15 cellular contexts compared by ENCODE assay signal in the genomic region with DNA sequence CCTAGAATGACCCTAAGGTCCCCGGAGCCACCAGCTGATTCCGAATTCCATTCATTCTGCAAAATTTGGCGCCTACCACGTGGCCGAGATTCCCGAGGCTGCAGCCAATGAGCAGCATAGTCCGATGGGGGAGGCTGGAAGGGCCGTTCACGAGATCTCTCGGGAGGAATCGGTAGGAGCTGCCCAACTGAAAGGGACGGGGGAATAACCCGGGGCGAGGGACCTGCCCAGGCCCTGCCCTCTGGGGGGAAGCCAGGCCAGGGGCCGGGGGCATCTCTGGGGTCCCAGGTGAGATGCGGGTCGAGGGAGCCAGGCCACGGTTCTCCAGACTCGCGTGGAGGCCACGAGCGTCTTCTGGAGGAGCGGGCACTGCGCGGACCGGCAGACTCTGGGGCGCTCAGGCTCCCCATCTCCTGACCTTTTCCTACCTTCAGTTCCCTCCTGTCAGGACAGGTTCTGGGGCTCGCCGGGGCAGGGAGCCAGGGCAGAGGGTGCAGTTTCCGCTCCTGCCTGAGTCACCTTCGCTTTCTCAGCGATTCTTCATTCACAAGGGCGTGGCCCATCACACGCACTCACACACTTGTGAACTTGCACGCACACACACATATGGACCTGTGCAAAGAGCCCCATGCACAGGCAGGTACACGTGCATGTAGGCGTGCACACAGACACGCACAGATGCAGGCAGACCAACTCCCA. TPM values are rescaled to one million over a fixed set of nuclear protein-coding genes. Genes with fewer than 3 reads are reported as not detected.
DNase-seq lines count a peak whose midpoint lies in the region; TF ChIP-seq lines count a peak whose summit lies in the region.
"Had no signal": no experiment of that assay in that cellular context is flagged by ENCODE, and none has a peak within 500 bp of the region (broad histone marks: within the 10 kb centered on the region; RNA-seq: fewer than 3 reads in every experiment).

No MANE protein-coding gene starts in this region.

- H3K4me3 ChIP-seq in mammary epithelial cell (replicated peaks in 1 of 3; ENCODE audit: insufficient read depth in 1 of 3, low read depth in 2 of 3, low read length in 3 of 3): no peak overlapping the region
- H3K4me3 ChIP-seq: MG63, SK-N-MC, smooth muscle cell had no signal

- no TSS peak for BruUV-seq in mammary epithelial cell (replicated peaks; lab: Mats Ljungman, UMichigan)

- peaks cover 1% of the 10 kb centered on the region; the same call in 1 of the 2 replicates for H3K36me3 Mint-ChIP-seq in HFFc6 (ENCODE audit: low read depth)
- H3K36me3 Mint-ChIP-seq in mesothelial cell of epicardium: peaks cover 3% of the 10 kb centered on the region
- H3K36me3 Mint-ChIP-seq: activated naive CD8-positive, alpha-beta T cell had no signal

- H3K4me2 ChIP-seq in mammary epithelial cell (ENCODE audit: insufficient read depth, low read depth, low read length): no peak overlapping the region
- H3K4me2 ChIP-seq: smooth muscle cell had no signal

- H3K4me1 ChIP-seq in mammary epithelial cell (ENCODE audit: insufficient read depth, low read length): peaks cover 22% of the 10 kb centered on the region

- DNase-seq in ELF-1 (ENCODE audit: low read depth, low spot score): peak; percentile 81
- no peak for DNase-seq in HFFc6
- DNase-seq in mammary epithelial cell: peak; percentile 85
- DNase-seq in mesothelial cell of epicardium (ENCODE audit: low spot score in 2 of 2, unreplicated experiment in 2 of 2): no peak
- no peak for DNase-seq in activated naive CD4-positive, alpha-beta T cell treated with Interleukin-2 at 50 U/mL for 16 hours
- no peak for DNase-seq in hepatic stellate cell (ENCODE audit: low spot score)
- DNase-seq in NCI-H2227 treated with DMSO at 0.1 percent for 48 hours (lab: John Stamatoyannopoulos, UW): no peak
- DNase-seq in OCI-M2 (lab: John Stamatoyannopoulos, UW; ENCODE audit: unreplicated experiment): no peak
- DNase-seq: DMS153, MG63, midbrain had no signal

- H3K9me3 Mint-ChIP-seq in HFFc6 (no peaks in the 10 kb centered on the region), mesothelial cell of epicardium (no peaks in the 10 kb centered on the region)

- no peaks in the 10 kb centered on the region for H3K27me3 ChIP-seq in mammary epithelial cell (ENCODE audit: insufficient read depth, low read length)
- H3K27me3 ChIP-seq: MG63 had no signal

- peaks cover 4% of the 10 kb centered on the region for H4K20me1 ChIP-seq in mammary epithelial cell (ENCODE audit: insufficient read depth, low read length)

- intact Hi-C loops in mammary epithelial cell (cut with micrococcal nuclease): no loop called here

- CTCF ChIA-PET in mammary epithelial cell (lab: Charles Lee; ENCODE audit: low non-redundant PET): no interaction called here

- no peak overlapping the region for H3K9ac ChIP-seq in mammary epithelial cell (ENCODE audit: insufficient read depth, low read length)

- dilution Hi-C loops in mammary epithelial cell (cut with HindIII; ENCODE audit: low sequenced_read_pairs): no loop called here

- H3K9me3 ChIP-seq in mammary epithelial cell (replicated peaks; ENCODE audit: insufficient read depth, low read length): no peaks in the 10 kb centered on the region
- H3K9me3 ChIP-seq: MG63 had no signal

- H3K4me3 Mint-ChIP-seq in HFFc6 (peak overlapping the region; percentile 41; the same call in 1 of the 2 replicates), mesothelial cell of epicardium (no peak overlapping the region)
- H3K4me3 Mint-ChIP-seq: activated naive CD8-positive, alpha-beta T cell; B cell had no signal

- TF ChIP-seq CTCF in HFFc6 (IDR thresholded peaks at IDR 0.05) (no peak), mammary epithelial cell (conservative IDR thresholded peaks at IDR 0.05 in 1 of 2, IDR thresholded peaks at IDR 0.05 in 1 of 2; ENCODE audit: extremely low read depth in 1 of 2, insufficient read depth in 1 of 2, low read depth in 1 of 2, low read length in 2 of 2) (no peak), mesothelial cell of epicardium (IDR thresholded peaks at IDR 0.05; ENCODE audit: unreplicated experiment) (no peak)

- peaks cover 18% of the 10 kb centered on the region for H3K36me3 ChIP-seq in mammary epithelial cell (ENCODE audit: insufficient read depth, low read length)

- no peak overlapping the region for H2AFZ ChIP-seq in mammary epithelial cell (ENCODE audit: low read depth, low read length)

- H3K27ac Mint-ChIP-seq in HFFc6 (peak overlapping the region; percentile 17; the same call in 1 of the 2 replicates), mesothelial cell of epicardium (peak overlapping the region; percentile 79)
- H3K27ac Mint-ChIP-seq: activated naive CD8-positive, alpha-beta T cell; B cell had no signal

- H3K27ac ChIP-seq in mammary epithelial cell (ENCODE audit: insufficient read depth, low read depth, low read length): peak overlapping the region; percentile 43
- H3K27ac ChIP-seq: SK-N-MC had no signal

- in situ Hi-C loops in mammary epithelial cell (cut with MboI; ENCODE audit: low sequenced_read_pairs in 2 of 2): no loop called here

- 37% methylated on average over 12 of the region's 38 CpGs for WGBS in mammary epithelial cell (ENCODE audit: low coverage, missing lambda C conversion rate)

- H3K4me1 Mint-ChIP-seq in HFFc6 (ENCODE audit: low read depth) (no peaks in the 10 kb centered on the region), mesothelial cell of epicardium (no peaks in the 10 kb centered on the region)
- H3K4me1 Mint-ChIP-seq: B cell had no signal

- peaks cover 6% of the 10 kb centered on the region for H3K27me3 Mint-ChIP-seq in HFFc6 (ENCODE audit: insufficient read depth)
- no peaks in the 10 kb centered on the region for H3K27me3 Mint-ChIP-seq in mesothelial cell of epicardium (ENCODE audit: low read depth)
- H3K27me3 Mint-ChIP-seq: activated naive CD8-positive, alpha-beta T cell; B cell had no signal

- peaks cover 25% of the 10 kb centered on the region for H3K79me2 ChIP-seq in mammary epithelial cell (ENCODE audit: insufficient read depth, low read length)

RNA-seq across cellular contexts. Expression of gene FSCN1, which starts 15.5 kb away (rescaled TPM):
- 100 to 1,000 TPM; 260 to 327 (median 310) TPM for total RNA-seq in HFFc6 (2021; fragmentation: NEBNext Ultra II Directional; extraction: Animal tissue kit (Norgen Biotek cat#: 25700))
- 100 to 1,000 TPM; 303 to 480 TPM for total RNA-seq in mammary epithelial cell
- 365 TPM for polyA plus RNA-seq in mammary epithelial cell
- 201 TPM for polyA minus RNA-seq in mammary epithelial cell
- 242 to 247 TPM (median 245 TPM) in 3 replicates for total RNA-seq in mesothelial cell of epicardium

Comparison
In these comparisons a context has a peak if more than half of its experiments do, and no peak if none do; other contexts are left out.
1. DNase-seq: peak in ELF-1 (single experiment) and mammary epithelial cell (single experiment); none in HFFc6 (single experiment), mesothelial cell of epicardium (0 of 2), activated naive CD4-positive, alpha-beta T cell treated with Interleukin-2 at 50 U/mL for 16 hours (single experiment), hepatic stellate cell (single experiment), NCI-H2227 treated with DMSO at 0.1 percent for 48 hours (single experiment) and OCI-M2 (single experiment).